24 cellular contexts compared by ENCODE assay signal in genomic region chr15:96737408-96737807, GRCh38.
"Had no signal": no experiment of that assay in that cellular context is flagged by ENCODE, and none has a peak within 500 bp of the region (broad histone marks: within the 10 kb centered on the region; RNA-seq: fewer than 3 reads in every experiment).

No MANE protein-coding gene starts in this region.

- H3K4me1 Mint-ChIP-seq: activated CD4-positive, alpha-beta memory T cell treated with anti-CD3 and anti-CD28 coated beads, Interleukin-2, amount 10 ng/mL, durations not matched to agents 7 days and 5 days; endodermal cell; natural killer cell; stimulated activated naive CD8-positive, alpha-beta T cell treated with anti-CD3 and anti-CD28 coated beads, Interleukin-15, amount 100 ng/mL, for 72 hours had no signal

- H3K4me1 ChIP-seq: colonic mucosa, psoas muscle, suprapubic skin, transverse colon had no signal

- H3K4me3 Mint-ChIP-seq: activated CD4-positive, alpha-beta memory T cell treated with anti-CD3 and anti-CD28 coated beads, Interleukin-2, amount 10 ng/mL, durations not matched to agents 7 days and 5 days; activated T-cell treated with anti-CD3 and anti-CD28 coated beads, Interleukin-2, amount 50 U/mL, for 24 hours; brain; endodermal cell; natural killer cell; stimulated activated naive CD8-positive, alpha-beta T cell treated with anti-CD3 and anti-CD28 coated beads, Interleukin-15, amount 100 ng/mL, for 72 hours; T-helper 1 cell treated with Interleukin-12 subunit alpha and Interleukin-12 subunit beta and Interleukin-4 antibody, amounts not matched to agents 30 μg/mL and 1 μg/mL, for 36 hours; WTC11 had no signal

- H3K9me3 ChIP-seq: colonic mucosa, ovary, psoas muscle, suprapubic skin, transverse colon had no signal

- H3K27me3 Mint-ChIP-seq: activated CD4-positive, alpha-beta memory T cell treated with anti-CD3 and anti-CD28 coated beads, Interleukin-2, amount 10 ng/mL, durations not matched to agents 7 days and 5 days; activated T-cell treated with anti-CD3 and anti-CD28 coated beads, Interleukin-2, amount 50 U/mL, for 24 hours; stimulated activated naive CD8-positive, alpha-beta T cell treated with anti-CD3 and anti-CD28 coated beads, Interleukin-15, amount 100 ng/mL, for 72 hours had no signal

- ATAC-seq: left colon; natural killer cell; psoas muscle; right cardiac atrium; stimulated activated naive CD8-positive, alpha-beta T cell treated with anti-CD3 and anti-CD28 coated beads, Interleukin-15, amount 100 ng/mL, for 72 hours; WTC11 had no signal

- H3K36me3 ChIP-seq: colonic mucosa, ovary, suprapubic skin, transverse colon had no signal

- H3K9me3 Mint-ChIP-seq: endodermal cell; T-helper 1 cell treated with Interleukin-12 subunit alpha and Interleukin-12 subunit beta and Interleukin-4 antibody, amounts not matched to agents 30 μg/mL and 1 μg/mL, for 36 hours; WTC11 had no signal

- H3K36me3 Mint-ChIP-seq: brain, natural killer cell, WTC11 had no signal

- H3K4me3 ChIP-seq: colonic mucosa, lung, ovary, psoas muscle, skin epidermis, suprapubic skin, transverse colon had no signal

- DNase-seq: activated CD4-positive, alpha-beta memory T cell treated with anti-CD3 and anti-CD28 coated beads, Interleukin-2, amount 10 ng/mL, durations not matched to agents 7 days and 5 days; activated CD4-positive, alpha-beta T cell treated with anti-CD3 and anti-CD28 coated beads for 4 hours; activated naive CD4-positive, alpha-beta T cell treated with Interleukin-2 at 50 U/mL for 16 hours; activated T-cell treated with anti-CD3 and anti-CD28 coated beads, Interleukin-2, amount 50 U/mL, for 24 hours; anterior cingulate cortex; central memory CD4-positive, alpha-beta T cell; colonic mucosa; endodermal cell; foreskin fibroblast; left colon; natural killer cell; ovary; psoas muscle; stimulated activated naive CD8-positive, alpha-beta T cell treated with anti-CD3 and anti-CD28 coated beads, Interleukin-15, amount 100 ng/mL, for 72 hours; transverse colon had no signal

- H3K27me3 ChIP-seq: colonic mucosa, ovary, suprapubic skin, transverse colon had no signal

- H3K27ac Mint-ChIP-seq: activated CD4-positive, alpha-beta memory T cell treated with anti-CD3 and anti-CD28 coated beads, Interleukin-2, amount 10 ng/mL, durations not matched to agents 7 days and 5 days; activated T-cell treated with anti-CD3 and anti-CD28 coated beads, Interleukin-2, amount 50 U/mL, for 24 hours; activated T-helper 2 cell treated with anti-CD3 and anti-CD28 coated beads, Interferon-gamma antibody, Interleukin-2, Interleukin-4, amounts not matched to agents 10 μg/mL and 5 μg/mL and 100 μg/mL, durations not matched to agents 14 hours and 24 hours and 36 hours; brain; endodermal cell; natural killer cell; T-helper 1 cell treated with Interleukin-12 subunit alpha and Interleukin-12 subunit beta and Interleukin-4 antibody, amounts not matched to agents 30 μg/mL and 1 μg/mL, for 36 hours; WTC11 had no signal

- H3K27ac ChIP-seq: colonic mucosa, epithelial cell of prostate, ovary, psoas muscle, skin epidermis, suprapubic skin, transverse colon had no signal
